8 cellular contexts compared by ENCODE assay signal in the genomic region with DNA sequence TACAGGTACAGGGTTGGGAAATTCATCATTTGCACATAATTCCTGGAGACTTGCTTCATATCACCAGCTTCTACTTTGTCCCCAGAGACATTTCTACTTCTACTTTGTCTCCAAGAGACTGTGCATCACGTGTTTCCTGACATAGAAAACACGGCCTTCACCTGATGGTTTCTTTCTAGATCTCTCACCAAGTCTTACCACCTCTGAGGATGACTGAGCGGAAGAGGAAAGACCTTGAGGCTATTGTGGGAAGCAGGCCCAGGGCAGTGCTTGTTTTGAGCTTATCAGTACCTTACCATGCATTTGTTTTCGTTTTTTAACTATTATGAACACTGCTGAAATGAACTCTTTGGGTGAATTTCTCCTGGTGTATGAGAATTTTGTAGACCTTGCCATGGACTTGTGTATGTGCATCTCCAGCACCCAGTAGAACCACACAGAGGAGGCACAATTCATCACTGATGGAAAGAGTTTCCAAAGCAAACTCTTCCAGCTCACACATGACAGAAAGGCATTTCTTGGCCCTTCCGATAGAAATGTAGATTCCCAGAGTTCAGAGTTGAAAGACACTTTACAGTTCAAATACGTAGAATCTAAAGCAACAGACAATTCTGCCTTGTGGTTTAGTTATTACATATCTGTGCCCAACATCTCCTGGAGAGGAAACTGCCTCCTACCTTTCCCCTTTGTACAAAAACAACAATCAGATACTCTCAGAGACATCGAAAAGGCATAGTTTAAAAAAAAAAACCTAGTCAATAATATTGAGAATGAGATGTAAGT.
A peak's percentile ranks its signal among the peaks of the same experiment; 100 is the strongest.
DNase-seq lines count a peak whose midpoint lies in the region; ATAC-seq and TF ChIP-seq lines count a peak whose summit lies in the region.

No MANE protein-coding gene starts in this region.

- H3K27me3 Mint-ChIP-seq in CD4-positive, alpha-beta T cell: no peaks in the 10 kb centered on the region

- peak overlapping the region; percentile 83 for H3K27ac ChIP-seq in CD4-positive, alpha-beta T cell (ENCODE audit: low read depth, low read length)
- H3K27ac ChIP-seq in lower lobe of right lung (no peak overlapping the region), WERI-Rb-1 (no peak overlapping the region)

- H3K4me3 ChIP-seq in lower lobe of right lung (no peak overlapping the region), WERI-Rb-1 (ENCODE audit: low read depth, low read length) (no peak overlapping the region)

- TF ChIP-seq CTCF in CD4-positive, alpha-beta T cell (IDR thresholded peaks at IDR 0.05): no peak
- TF ChIP-seq CTCF in lower lobe of right lung (IDR thresholded peaks at IDR 0.05) (no peak), WERI-Rb-1 (IDR thresholded peaks at IDR 0.05; ENCODE audit: low read depth, low read length) (no peak)

- POLR2A ChIA-PET in CD4-positive, alpha-beta T cell (lab: Charles Lee): interaction anchor here (0.5 to 3.0 kb wide), 39 partner anchors 10 to 749 kb away, joined by 3 to 56 read pairs (median 5); partner anchors contain the start of genes FUT8 and MAX

- no peaks in the 10 kb centered on the region for H3K36me3 Mint-ChIP-seq in CD4-positive, alpha-beta T cell (ENCODE audit: low read depth)

- no peaks in the 10 kb centered on the region for H3K9me3 Mint-ChIP-seq in CD4-positive, alpha-beta T cell

- H3K9me3 ChIP-seq in CD4-positive, alpha-beta T cell (ENCODE audit: control insufficient read depth, low read length): no peaks in the 10 kb centered on the region
- H3K9me3 ChIP-seq in lower lobe of right lung (no peaks in the 10 kb centered on the region), WERI-Rb-1 (ENCODE audit: severe bottlenecking) (no peaks in the 10 kb centered on the region)

- peaks cover 93% of the 10 kb centered on the region for H3K4me1 Mint-ChIP-seq in CD4-positive, alpha-beta T cell (ENCODE audit: low read depth)

- no peaks in the 10 kb centered on the region for H3K36me3 ChIP-seq in lower lobe of right lung
- no peaks in the 10 kb centered on the region for H3K36me3 ChIP-seq in WERI-Rb-1

- no peaks in the 10 kb centered on the region for H3K4me1 ChIP-seq in lower lobe of right lung

- peak overlapping the region; percentile 91 for H3K27ac Mint-ChIP-seq in CD4-positive, alpha-beta T cell

- intact Hi-C loops in CD4-positive, alpha-beta T cell (cut with DNase I, micrococcal nuclease): loop anchor here in 1 of 2 experiments (1.0 to 10.0 kb wide), 4 partner anchors 14 to 562 kb away; no protein-coding TSS in a partner anchor
- intact Hi-C loops in lower lobe of right lung (cut with DNase I): no loop called here

- CTCF ChIA-PET in CD4-positive, alpha-beta T cell (lab: Charles Lee): interaction anchor here (0.9 to 4.6 kb wide), 6 partner anchors 21 to 435 kb away, joined by 3 to 44 read pairs (median 6); partner anchors contain the start of gene FUT8

- peak; percentile 81 for ATAC-seq in CD4-positive, alpha-beta T cell (ENCODE audit: poor library complexity)
- ATAC-seq in HG02759 (IDR thresholded peaks at IDR 0.05; ENCODE audit: unreplicated experiment) (peak; percentile 60), lower lobe of right lung (peak; percentile 45 to 55)

- H3K4me3 Mint-ChIP-seq in CD4-positive, alpha-beta T cell: peak overlapping the region; percentile 62

- DNase-seq in CD4-positive, alpha-beta T cell: peak; percentile 43 to 79 (median 62)
- DNase-seq in activated CD4-positive, alpha-beta T cell treated with anti-CD3 and anti-CD28 coated beads for 4 hours: peak; percentile 57 to 63
- no peak for DNase-seq in lower lobe of right lung
- DNase-seq in NCI-H69 (lab: John Stamatoyannopoulos, UW): no peak
- DNase-seq in WERI-Rb-1: no peak
- no peak for DNase-seq in superior temporal gyrus (ENCODE audit: extremely low spot score)
- no peak for DNase-seq in AG08395 (ENCODE audit: low spot score)

- H3K27me3 ChIP-seq in CD4-positive, alpha-beta T cell (ENCODE audit: control insufficient read depth, insufficient read depth, low read length): no peaks in the 10 kb centered on the region
- H3K27me3 ChIP-seq in lower lobe of right lung (ENCODE audit: low read depth): no peaks in the 10 kb centered on the region
- no peaks in the 10 kb centered on the region for H3K27me3 ChIP-seq in WERI-Rb-1 (ENCODE audit: insufficient read depth, low read depth, severe bottlenecking)

Comparison
In these comparisons a context has a peak if more than half of its experiments do, and no peak if none do; other contexts are left out.
1. DNase-seq: peak in CD4-positive, alpha-beta T cell (10 of 10) and activated CD4-positive, alpha-beta T cell treated with anti-CD3 and anti-CD28 coated beads for 4 hours (2 of 2); none in lower lobe of right lung (single experiment), NCI-H69 (single experiment), WERI-Rb-1 (single experiment), superior temporal gyrus (single experiment) and AG08395 (single experiment).
2. Peak in every context shown above with its lines, with median percentiles within 50 percentile points of each other: ATAC-seq.